Comparison of ENCODE assay signal across 8 cellular contexts in the genomic region with DNA sequence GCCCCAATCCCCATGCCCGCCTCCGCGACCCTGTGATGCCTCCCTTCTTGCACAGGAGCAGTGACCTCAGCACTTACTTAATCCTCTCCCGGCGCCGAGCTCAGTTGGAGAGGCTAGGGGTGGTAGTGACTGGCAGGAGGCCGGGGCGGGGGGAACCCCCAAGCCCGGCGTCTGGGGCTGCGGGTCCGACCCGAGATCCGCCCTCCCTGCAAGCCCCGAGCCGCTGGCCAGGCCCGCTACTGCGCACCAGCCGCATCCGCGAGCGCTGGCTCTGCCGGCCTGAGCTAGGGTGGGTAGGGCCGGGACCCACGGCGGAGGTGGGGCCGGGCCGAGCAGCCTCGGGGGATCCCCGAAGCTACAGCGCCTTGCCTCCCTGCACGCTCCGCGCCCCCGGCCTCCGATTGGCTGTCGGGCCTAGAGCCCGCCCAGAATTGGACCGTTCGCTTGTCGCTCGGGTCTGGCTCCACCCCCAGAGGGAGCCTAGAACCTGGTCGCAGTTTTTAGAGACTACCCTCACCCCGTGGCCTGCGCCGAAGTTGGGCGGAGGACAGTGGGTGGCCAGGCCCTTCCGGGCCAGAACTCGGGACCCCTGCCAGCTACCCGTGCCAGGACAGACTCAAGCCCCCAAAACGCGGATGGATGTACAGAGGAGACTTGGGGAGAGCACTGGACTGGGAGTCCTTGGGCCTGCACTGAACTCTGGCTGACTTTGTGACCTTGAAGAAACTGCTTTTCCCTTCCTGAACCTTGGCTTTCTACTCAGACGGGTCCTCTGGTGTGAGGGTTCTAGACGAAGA.
DNase-seq lines count a peak whose midpoint lies in the region; ATAC-seq and TF ChIP-seq lines count a peak whose summit lies in the region.

A gene (minus strand): TSS at position 362 of the 797 bp plus-strand sequence. CDS start 2,048 bp downstream, outside the sequence.

- peak; percentile 64 for ATAC-seq in GM18505 (IDR thresholded peaks at IDR 0.05; ENCODE audit: unreplicated experiment)
- ATAC-seq in HG02943 (IDR thresholded peaks at IDR 0.05; ENCODE audit: low read depth, unreplicated experiment) = peak; percentile 63
- peak; percentile 79 for ATAC-seq in central memory CD8-positive, alpha-beta T cell (replicated peaks; ENCODE audit: extremely low read depth, poor library complexity, severe bottlenecking)

- TF ChIP-seq POLR2A in GM18505 (IDR thresholded peaks at IDR 0.05; ENCODE audit: borderline replicate concordance, extremely low read depth, insufficient read depth, insufficient read length) = peak; percentile 65

- H3K36me3 Mint-ChIP-seq in central memory CD8-positive, alpha-beta T cell (ENCODE audit: insufficient read depth) = peaks cover 16% of the 10 kb centered on the region

- H3K9me3 Mint-ChIP-seq in central memory CD8-positive, alpha-beta T cell = no peaks in the 10 kb centered on the region

- peaks cover 57% of the 10 kb centered on the region for H3K4me1 Mint-ChIP-seq in central memory CD8-positive, alpha-beta T cell

- DNase-seq in NCI-H2107 (lab: John Stamatoyannopoulos, UW) (peak; percentile 40), islet precursor cell (peak; percentile 87), NCI-H2196 (lab: John Stamatoyannopoulos, UW; ENCODE audit: unreplicated experiment) (no peak)
- DNase-seq in activated CD4-positive, CD25-positive, alpha-beta regulatory T cell treated with anti-CD3 and anti-CD28 coated beads, Interleukin-2, amount 50 U/mL, for 16 hours (ENCODE audit: low read depth, low spot score) = peak; percentile 90
- DNase-seq in central memory CD8-positive, alpha-beta T cell (ENCODE audit: low spot score in 2 of 2) = peak; percentile 86 to 91
- DNase-seq in stimulated activated CD4-positive, alpha-beta T cell treated with anti-CD3 and anti-CD28 coated beads, Interleukin-12 subunit alpha, Interleukin-12 subunit beta, amount 100 ng/mL, for 24 hours (ENCODE audit: low read depth in 2 of 2) = peak; percentile 90 to 96

- peak within 1 kb of the TSS; percentile 91 for H3K27ac Mint-ChIP-seq in central memory CD8-positive, alpha-beta T cell (ENCODE audit: low read depth)

- no peaks in the 10 kb centered on the region for H3K27me3 Mint-ChIP-seq in central memory CD8-positive, alpha-beta T cell

- peak within 1 kb of the TSS; percentile 88 for H3K4me3 Mint-ChIP-seq in central memory CD8-positive, alpha-beta T cell
